ENCODE assay signal across 1 cellular context in genomic region chr6:36666726-36667591, GRCh38.
TF ChIP-seq lines count a peak whose summit lies in the region.

No MANE protein-coding gene starts in this region.

TF ChIP-seq in HepG2, 621 proteins besides CTCF, POLR2A, EP300 and RAD21 (continued from another document and continues in another):
- TF ChIP-seq, protein P1, sequence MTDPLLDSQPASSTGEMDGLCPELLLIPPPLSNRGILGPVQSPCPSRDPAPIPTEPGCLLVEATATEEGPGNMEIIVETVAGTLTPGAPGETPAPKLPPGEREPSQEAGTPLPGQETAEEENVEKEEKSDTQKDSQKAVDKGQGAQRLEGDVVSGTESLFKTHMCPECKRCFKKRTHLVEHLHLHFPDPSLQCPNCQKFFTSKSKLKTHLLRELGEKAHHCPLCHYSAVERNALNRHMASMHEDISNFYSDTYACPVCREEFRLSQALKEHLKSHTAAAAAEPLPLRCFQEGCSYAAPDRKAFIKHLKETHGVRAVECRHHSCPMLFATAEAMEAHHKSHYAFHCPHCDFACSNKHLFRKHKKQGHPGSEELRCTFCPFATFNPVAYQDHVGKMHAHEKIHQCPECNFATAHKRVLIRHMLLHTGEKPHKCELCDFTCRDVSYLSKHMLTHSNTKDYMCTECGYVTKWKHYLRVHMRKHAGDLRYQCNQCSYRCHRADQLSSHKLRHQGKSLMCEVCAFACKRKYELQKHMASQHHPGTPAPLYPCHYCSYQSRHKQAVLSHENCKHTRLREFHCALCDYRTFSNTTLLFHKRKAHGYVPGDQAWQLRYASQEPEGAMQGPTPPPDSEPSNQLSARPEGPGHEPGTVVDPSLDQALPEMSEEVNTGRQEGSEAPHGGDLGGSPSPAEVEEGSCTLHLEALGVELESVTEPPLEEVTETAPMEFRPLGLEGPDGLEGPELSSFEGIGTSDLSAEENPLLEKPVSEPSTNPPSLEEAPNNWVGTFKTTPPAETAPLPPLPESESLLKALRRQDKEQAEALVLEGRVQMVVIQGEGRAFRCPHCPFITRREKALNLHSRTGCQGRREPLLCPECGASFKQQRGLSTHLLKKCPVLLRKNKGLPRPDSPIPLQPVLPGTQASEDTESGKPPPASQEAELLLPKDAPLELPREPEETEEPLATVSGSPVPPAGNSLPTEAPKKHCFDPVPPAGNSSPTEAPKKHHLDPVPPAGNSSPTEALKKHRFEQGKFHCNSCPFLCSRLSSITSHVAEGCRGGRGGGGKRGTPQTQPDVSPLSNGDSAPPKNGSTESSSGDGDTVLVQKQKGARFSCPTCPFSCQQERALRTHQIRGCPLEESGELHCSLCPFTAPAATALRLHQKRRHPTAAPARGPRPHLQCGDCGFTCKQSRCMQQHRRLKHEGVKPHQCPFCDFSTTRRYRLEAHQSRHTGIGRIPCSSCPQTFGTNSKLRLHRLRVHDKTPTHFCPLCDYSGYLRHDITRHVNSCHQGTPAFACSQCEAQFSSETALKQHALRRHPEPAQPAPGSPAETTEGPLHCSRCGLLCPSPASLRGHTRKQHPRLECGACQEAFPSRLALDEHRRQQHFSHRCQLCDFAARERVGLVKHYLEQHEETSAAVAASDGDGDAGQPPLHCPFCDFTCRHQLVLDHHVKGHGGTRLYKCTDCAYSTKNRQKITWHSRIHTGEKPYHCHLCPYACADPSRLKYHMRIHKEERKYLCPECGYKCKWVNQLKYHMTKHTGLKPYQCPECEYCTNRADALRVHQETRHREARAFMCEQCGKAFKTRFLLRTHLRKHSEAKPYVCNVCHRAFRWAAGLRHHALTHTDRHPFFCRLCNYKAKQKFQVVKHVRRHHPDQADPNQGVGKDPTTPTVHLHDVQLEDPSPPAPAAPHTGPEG (CRISPR knock-in tag; IDR thresholded peaks at IDR 0.05), result 0 out of 2 replicates have a peak, but pooled peaks have one; percentile 73
- TF ChIP-seq ELF3 (CRISPR knock-in tag; IDR thresholded peaks at IDR 0.05) (peak; percentile 80), DNMT1 (CRISPR knock-in tag; IDR thresholded peaks at IDR 0.05) (peak; percentile 84; the same call in 1 of the 2 replicates), NFYC (CRISPR knock-in tag; IDR thresholded peaks at IDR 0.05) (no peak; the same call in 1 of the 2 replicates), POLR2AphosphoS2 (IDR thresholded peaks at IDR 0.05; ENCODE audit: low read depth, low read length) (no peak), CEBPG (CRISPR knock-in tag; IDR thresholded peaks at IDR 0.05) (peak; percentile 100), SALL2 (CRISPR knock-in tag; IDR thresholded peaks at IDR 0.05) (peak; percentile 93), SCMH1 (CRISPR knock-in tag; IDR thresholded peaks at IDR 0.05; ENCODE audit: borderline replicate concordance) (no peak), HIVEP1 (CRISPR knock-in tag; IDR thresholded peaks at IDR 0.05) (peak; percentile 90; the same call in 1 of the 2 replicates), TBX2 (CRISPR knock-in tag; IDR thresholded peaks at IDR 0.05; ENCODE audit: borderline replicate concordance) (peak; percentile 99), ZNF776 (CRISPR knock-in tag; IDR thresholded peaks at IDR 0.05) (no peak), PPARG (CRISPR knock-in tag; conservative IDR thresholded peaks at IDR 0.05) (peak; percentile 77), MLXIP (CRISPR knock-in tag; IDR thresholded peaks at IDR 0.05; ENCODE audit: borderline replicate concordance) (no peak), MXD4 (CRISPR knock-in tag; IDR thresholded peaks at IDR 0.05) (peak; percentile 61; the same call in 1 of the 2 replicates), DMAP1 (CRISPR knock-in tag; IDR thresholded peaks at IDR 0.05) (peak; percentile 85), PRDM10 (CRISPR knock-in tag; IDR thresholded peaks at IDR 0.05; ENCODE audit: low read depth) (peak; percentile 85), MIXL1 (CRISPR knock-in tag; IDR thresholded peaks at IDR 0.05) (peak; percentile 95), TAF1 (CRISPR knock-in tag; IDR thresholded peaks at IDR 0.05) (peak; percentile 74; the same call in 1 of the 2 replicates), KDM5A (IDR thresholded peaks at IDR 0.05; ENCODE audit: borderline replicate concordance, low read length) (no peak), PATZ1 (CRISPR knock-in tag; IDR thresholded peaks at IDR 0.05) (peak; percentile 95), HMG20A (CRISPR knock-in tag; IDR thresholded peaks at IDR 0.05; ENCODE audit: borderline replicate concordance) (peak; percentile 90), ZBTB1 (CRISPR knock-in tag; IDR thresholded peaks at IDR 0.05; ENCODE audit: borderline replicate concordance) (no peak), ZNF274 (CRISPR knock-in tag; IDR thresholded peaks at IDR 0.05) (no peak; the same call in 1 of the 2 replicates), RERE (CRISPR knock-in tag; IDR thresholded peaks at IDR 0.05; ENCODE audit: low read depth) (peak; percentile 80; the same call in 1 of the 2 replicates), JARID2 (CRISPR knock-in tag; IDR thresholded peaks at IDR 0.05; ENCODE audit: insufficient replicate concordance) (peak; percentile 30), NCOA5 (CRISPR knock-in tag; IDR thresholded peaks at IDR 0.05) (no peak), CREBL2 (CRISPR knock-in tag; IDR thresholded peaks at IDR 0.05; ENCODE audit: borderline replicate concordance) (no peak)
- TF ChIP-seq, protein P2, sequence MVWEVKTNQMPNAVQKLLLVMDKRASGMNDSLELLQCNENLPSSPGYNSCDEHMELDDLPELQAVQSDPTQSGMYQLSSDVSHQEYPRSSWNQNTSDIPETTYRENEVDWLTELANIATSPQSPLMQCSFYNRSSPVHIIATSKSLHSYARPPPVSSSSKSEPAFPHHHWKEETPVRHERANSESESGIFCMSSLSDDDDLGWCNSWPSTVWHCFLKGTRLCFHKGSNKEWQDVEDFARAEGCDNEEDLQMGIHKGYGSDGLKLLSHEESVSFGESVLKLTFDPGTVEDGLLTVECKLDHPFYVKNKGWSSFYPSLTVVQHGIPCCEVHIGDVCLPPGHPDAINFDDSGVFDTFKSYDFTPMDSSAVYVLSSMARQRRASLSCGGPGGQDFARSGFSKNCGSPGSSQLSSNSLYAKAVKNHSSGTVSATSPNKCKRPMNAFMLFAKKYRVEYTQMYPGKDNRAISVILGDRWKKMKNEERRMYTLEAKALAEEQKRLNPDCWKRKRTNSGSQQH (CRISPR knock-in tag; IDR thresholded peaks at IDR 0.05; ENCODE audit: low read depth), result peak; percentile 87; the same call in 1 of the 2 replicates
- TF ChIP-seq, protein P3, sequence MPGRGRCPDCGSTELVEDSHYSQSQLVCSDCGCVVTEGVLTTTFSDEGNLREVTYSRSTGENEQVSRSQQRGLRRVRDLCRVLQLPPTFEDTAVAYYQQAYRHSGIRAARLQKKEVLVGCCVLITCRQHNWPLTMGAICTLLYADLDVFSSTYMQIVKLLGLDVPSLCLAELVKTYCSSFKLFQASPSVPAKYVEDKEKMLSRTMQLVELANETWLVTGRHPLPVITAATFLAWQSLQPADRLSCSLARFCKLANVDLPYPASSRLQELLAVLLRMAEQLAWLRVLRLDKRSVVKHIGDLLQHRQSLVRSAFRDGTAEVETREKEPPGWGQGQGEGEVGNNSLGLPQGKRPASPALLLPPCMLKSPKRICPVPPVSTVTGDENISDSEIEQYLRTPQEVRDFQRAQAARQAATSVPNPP (CRISPR knock-in tag; IDR thresholded peaks at IDR 0.05), result no peak
- TF ChIP-seq, protein P4, sequence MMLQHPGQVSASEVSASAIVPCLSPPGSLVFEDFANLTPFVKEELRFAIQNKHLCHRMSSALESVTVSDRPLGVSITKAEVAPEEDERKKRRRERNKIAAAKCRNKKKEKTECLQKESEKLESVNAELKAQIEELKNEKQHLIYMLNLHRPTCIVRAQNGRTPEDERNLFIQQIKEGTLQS (CRISPR knock-in tag; IDR thresholded peaks at IDR 0.05), result peak; percentile 100
